8 cellular contexts compared by ENCODE assay signal in the genomic region with DNA sequence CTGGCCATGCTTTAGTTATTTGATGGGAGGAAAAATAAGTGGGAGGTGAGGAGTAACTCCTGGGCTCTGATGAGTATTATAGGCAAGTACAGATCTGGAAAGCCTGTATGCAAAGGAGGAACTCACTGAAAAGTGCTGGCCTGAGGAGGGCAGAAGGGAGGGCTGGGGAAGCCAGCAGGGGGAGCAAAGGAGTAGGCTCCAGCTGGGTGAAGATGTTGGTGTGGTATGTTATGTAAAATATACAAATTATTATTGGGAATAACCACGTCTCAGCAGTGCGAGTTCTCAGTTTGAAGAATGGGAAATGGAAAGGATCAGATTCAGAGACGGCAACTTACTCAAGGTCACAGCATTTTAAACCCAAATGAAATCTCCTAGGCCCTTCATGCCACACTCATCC. TPM values are rescaled to one million over a fixed set of nuclear protein-coding genes. Genes with fewer than 3 reads are reported as not detected.
DNase-seq lines count a peak whose midpoint lies in the region; ATAC-seq and TF ChIP-seq lines count a peak whose summit lies in the region.
"Not testable (repeated sequence)": the region's sequence is repeated elsewhere in the genome, so short reads cannot be mapped to it uniquely, and the experiment has no call there.

No MANE protein-coding gene starts in this region.

- H3K9me2 ChIP-seq in DOHH2 (replicated peaks; ENCODE audit: control insufficient read depth, low read length) = not testable (repeated sequence)

- ATAC-seq in lung (ENCODE audit: insufficient read depth, low FRiP score) = not testable (repeated sequence)
- peak; percentile 39 for ATAC-seq in upper lobe of right lung

- not testable (repeated sequence) for H3K4me3 ChIP-seq in DOHH2 (ENCODE audit: low read length); MG63; adrenal gland; lung; upper lobe of right lung

- not testable (repeated sequence) for H3K27ac Mint-ChIP-seq in activated CD4-positive, alpha-beta T cell treated with anti-CD3 and anti-CD28 coated beads, Interleukin-2, amount 10 ng/mL, durations not matched to agents 24 days and 14 days

- H3K9me3 ChIP-seq in DOHH2 (ENCODE audit: control insufficient read depth, insufficient read depth, low read length); MG63; adrenal gland (replicated peaks in 1 of 3); lung (ENCODE audit: control insufficient read depth in 2 of 2, insufficient read depth in 1 of 2, low read length in 1 of 2); upper lobe of right lung: not testable (repeated sequence)

- H3K79me2 ChIP-seq in DOHH2 (ENCODE audit: control insufficient read depth, low read length) = peaks cover 11% of the 10 kb centered on the region

- H3F3A ChIP-seq in DOHH2 (ENCODE audit: control insufficient read depth, insufficient read depth) = not testable (repeated sequence)

- 28 to 36% (median 31%) methylated on average over 3 of the region's 3 CpGs for WGBS in adrenal gland, 4 donors
- 25 to 29% methylated on average over 3 of the region's 3 CpGs for WGBS in lung, 2 donors

- H3K4me1 Mint-ChIP-seq in activated CD4-positive, alpha-beta T cell treated with anti-CD3 and anti-CD28 coated beads, Interleukin-2, amount 10 ng/mL, durations not matched to agents 24 days and 14 days = peaks cover 23% of the 10 kb centered on the region

- H3K4me1 ChIP-seq in DOHH2 (ENCODE audit: control insufficient read depth, low read length) (peaks cover 16% of the 10 kb centered on the region), adrenal gland (replicated peaks in 1 of 2) (peaks cover 0 to 16% of the 10 kb centered on the region in 2 donors)
- not testable (repeated sequence) for H3K4me1 ChIP-seq in lung (ENCODE audit: control insufficient read depth in 2 of 2, insufficient read depth in 2 of 2, low read length in 2 of 2); upper lobe of right lung

- not testable (repeated sequence) for H3K36me3 Mint-ChIP-seq in activated CD4-positive, alpha-beta T cell treated with anti-CD3 and anti-CD28 coated beads, Interleukin-2, amount 10 ng/mL, durations not matched to agents 24 days and 14 days (ENCODE audit: low read depth)

- H4K20me1 ChIP-seq in DOHH2 (ENCODE audit: control insufficient read depth, insufficient read depth, low read depth, low read length) = not testable (repeated sequence)

- intact Hi-C loops in activated CD4-positive, alpha-beta T cell treated with anti-CD3 and anti-CD28 coated beads, Interleukin-2, amount 10 ng/mL, durations not matched to agents 24 days and 14 days (cut with micrococcal nuclease); adrenal gland (cut with DNase I); upper lobe of right lung (cut with DNase I): not testable (repeated sequence)

- not testable (repeated sequence) for H3K36me3 ChIP-seq in DOHH2 (ENCODE audit: control insufficient read depth, low read length); MG63; adrenal gland (replicated peaks in 1 of 2); lung (ENCODE audit: control insufficient read depth in 2 of 2, insufficient read depth in 2 of 2, low read length in 2 of 2); upper lobe of right lung

- TF ChIP-seq CTCF in DOHH2 (IDR thresholded peaks at IDR 0.05; ENCODE audit: low read depth, low read length, poor library complexity, severe bottlenecking) = peak; percentile 37
- peak; percentile 14 to 64 (median 48) for TF ChIP-seq CTCF in adrenal gland (IDR thresholded peaks at IDR 0.05)
- TF ChIP-seq CTCF in lung (IDR thresholded peaks at IDR 0.05; ENCODE audit: control extremely low read depth, extremely low read depth) = peak; percentile 6
- peak; percentile 44 for TF ChIP-seq CTCF in upper lobe of right lung (IDR thresholded peaks at IDR 0.05)

- H3K4me2 ChIP-seq in DOHH2 (ENCODE audit: low read length) = not testable (repeated sequence)

- not testable (repeated sequence) for H3K27ac ChIP-seq in DOHH2 (ENCODE audit: low read depth, low read length); adrenal gland; lung (ENCODE audit: low read depth in 1 of 2, low read length in 1 of 2); upper lobe of right lung

- not testable (repeated sequence) for TF ChIP-seq POLR2A in adrenal gland (IDR thresholded peaks at IDR 0.05)

- DNase-seq in MG63 (peak; percentile 44), adrenal gland (peak; percentile 56 to 83 (median 73)), fibroblast of peridontal ligament (ENCODE audit: extremely low read depth) (peak; percentile 59), lung (ENCODE audit: low spot score) (peak; percentile 70), upper lobe of right lung (peak; percentile 78)
- DNase-seq in activated CD4-positive, alpha-beta T cell treated with anti-CD3 and anti-CD28 coated beads, Interleukin-2, amount 10 ng/mL, durations not matched to agents 24 days and 14 days = peak; percentile 89
- DNase-seq in stimulated activated CD4-positive, alpha-beta T cell treated with anti-CD3 and anti-CD28 coated beads, Interleukin-12 subunit alpha, Interleukin-12 subunit beta, amount 100 ng/mL, for 4 hours = peak; percentile 55

- H3K27me3 Mint-ChIP-seq in activated CD4-positive, alpha-beta T cell treated with anti-CD3 and anti-CD28 coated beads, Interleukin-2, amount 10 ng/mL, durations not matched to agents 24 days and 14 days = not testable (repeated sequence)

- H3K27me3 ChIP-seq in DOHH2 (ENCODE audit: control insufficient read depth, low read length); MG63; adrenal gland; lung (ENCODE audit: control insufficient read depth, insufficient read depth); upper lobe of right lung: not testable (repeated sequence)

- H3K4me3 Mint-ChIP-seq in activated CD4-positive, alpha-beta T cell treated with anti-CD3 and anti-CD28 coated beads, Interleukin-2, amount 10 ng/mL, durations not matched to agents 24 days and 14 days = not testable (repeated sequence)

- H3K9me3 Mint-ChIP-seq in activated CD4-positive, alpha-beta T cell treated with anti-CD3 and anti-CD28 coated beads, Interleukin-2, amount 10 ng/mL, durations not matched to agents 24 days and 14 days = not testable (repeated sequence)

RNA-seq across cellular contexts. Expression of gene RABL2A, which starts 39.9 kb away (rescaled TPM):
- 1.9 and 2.6 TPM in 2 replicates for total RNA-seq in MG63 (2014; rRNA removed; shearing (Covaris generic); ENCODE audit: low replicate concordance)
- 21.6 and 23.5 TPM in 2 replicates for total RNA-seq in activated CD4-positive, alpha-beta T cell treated with anti-CD3 and anti-CD28 coated beads, Interleukin-2, amount 10 ng/mL, durations not matched to agents 24 days and 14 days
- total RNA-seq in adrenal gland (10 to 100 TPM in 4 of 8 donors, 1 to 10 TPM in 3, under 1 TPM in 1; 0.36 to 21.6 (median 9.3) TPM), lung (10 to 100 TPM; 22.7 to 39.8 TPM), upper lobe of right lung (16.9 TPM)
- polyA plus RNA-seq in adrenal gland (10 to 100 TPM in 2 of 3 donors, 1 to 10 TPM in 1; 7.3 to 34.4 (median 17.1) TPM), lung (10 to 100 TPM; 10.6 to 16.3 TPM)
